9 cellular contexts compared by ENCODE assay signal in the genomic region with DNA sequence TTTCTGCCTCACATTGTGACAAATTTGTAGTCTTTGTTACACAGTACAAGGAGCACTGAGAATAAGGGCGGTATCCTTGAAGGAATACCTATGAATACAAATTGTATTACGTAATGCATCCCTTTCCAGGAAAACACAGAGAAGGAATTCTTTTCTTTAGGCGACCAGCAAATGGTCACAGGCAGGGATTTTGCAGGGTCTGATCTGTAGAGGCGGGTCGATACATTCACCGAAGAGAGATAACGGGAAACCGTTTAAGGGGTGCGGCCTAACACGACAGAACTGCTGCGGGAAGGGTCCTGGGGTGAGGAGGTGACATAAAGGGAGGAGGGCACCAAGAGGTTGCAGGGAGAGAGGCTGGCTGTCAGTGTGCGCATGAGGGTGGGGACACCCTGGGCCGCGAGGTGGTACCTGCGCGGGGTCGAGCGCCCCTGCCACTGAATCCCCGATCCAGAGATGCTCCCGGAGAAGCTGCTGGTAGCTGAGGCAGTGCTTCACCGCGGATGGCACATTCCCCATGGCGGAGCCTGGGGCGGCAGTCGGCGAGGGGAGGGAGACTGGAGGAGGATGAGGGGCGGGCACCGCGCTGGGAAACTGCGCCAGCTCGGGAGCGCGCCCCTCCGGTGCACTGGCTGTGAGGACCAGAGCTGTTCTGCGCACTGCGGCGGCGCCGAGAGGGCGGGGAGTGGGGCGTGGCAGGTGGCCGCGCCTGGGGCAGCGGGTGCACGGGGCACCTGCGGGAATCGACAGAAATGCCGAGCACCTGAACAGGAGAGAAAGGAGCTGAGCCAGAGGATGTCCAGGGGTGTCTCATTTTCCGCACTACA. TPM values are rescaled to one million over a fixed set of nuclear protein-coding genes. Genes with fewer than 3 reads are reported as not detected.
DNase-seq lines count a peak whose midpoint lies in the region; FAIRE-seq and TF ChIP-seq lines count a peak whose summit lies in the region.
"Had no signal": no experiment of that assay in that cellular context is flagged by ENCODE, and none has a peak within 500 bp of the region (broad histone marks: within the 10 kb centered on the region; RNA-seq: fewer than 3 reads in every experiment).

A gene (minus strand): TSS at position 656 of the 827 bp plus-strand sequence. CDS start 137 bp downstream, at position 519.

- peaks cover 0 to 10% (median 7%) of the 10 kb centered on the region in 4 donors for H3K4me1 ChIP-seq in stomach

- TF ChIP-seq CTCF in choroid plexus epithelial cell (conservative IDR thresholded peaks at IDR 0.05; ENCODE audit: low read depth, low read length) = no peak
- TF ChIP-seq CTCF in stomach (IDR thresholded peaks at IDR 0.05) = no peak

- H3K36me3 ChIP-seq in stomach = no peaks in the 10 kb centered on the region

- TF ChIP-seq EP300 in stomach (IDR thresholded peaks at IDR 0.05) = no peak

- H3K9me3 ChIP-seq in stomach = peaks cover 0 to 1% (median 0%) of the 10 kb centered on the region in 4 donors

- H3K27ac ChIP-seq in stomach = peak within 1 kb of the TSS in 1 of 5 donors; percentile 26

- 6 to 15% (median 8%) methylated on average over 40 to 49 of the region's 49 CpGs for WGBS in stomach, 5 donors

- DNase-seq in NCI-H345 (lab: John Stamatoyannopoulos, UW) (peak; percentile 21), NCI-H345 treated with DMSO at 0.1 percent for 48 hours (lab: John Stamatoyannopoulos, UW; ENCODE audit: unreplicated experiment) (no peak), choroid plexus epithelial cell (ENCODE audit: low read depth) (peak; percentile 11), kidney glomerular epithelial cell (lab: John Stamatoyannopoulos, UW) (peak; percentile 31), stomach (no peak), H54 (ENCODE audit: insufficient read length, low spot score) (no peak)
- no peak for DNase-seq in stimulated activated CD4-positive, alpha-beta T cell treated with anti-CD3 and anti-CD28 coated beads, Interleukin-1b, Interleukin-23, amount 100 ng/mL, for 48 hours
- DNase-seq in central memory CD4-positive, alpha-beta T cell = no peak

- TF ChIP-seq POLR2A in stomach (IDR thresholded peaks at IDR 0.05) (no peak), H54 (IDR thresholded peaks at IDR 0.05; ENCODE audit: low read depth, low read length) (no peak)

- peak within 1 kb of the TSS; percentile 66 for H3K4me3 ChIP-seq in choroid plexus epithelial cell (ENCODE audit: low read depth, low read length)
- H3K4me3 ChIP-seq in stomach = peak within 1 kb of the TSS; percentile 37 to 49 (median 44)

- intact Hi-C loops in stomach (cut with DNase I; ENCODE audit: low total_unique reads) = no loop called here

- peaks cover 0 to 11% (median 10%) of the 10 kb centered on the region in 3 donors for H3K27me3 ChIP-seq in stomach

- no peak for FAIRE-seq in H54 (lab: Jason Lieb, UNC)

RNA-seq across cellular contexts. Expression of the gene that starts here (rescaled TPM):
- 1 to 10 TPM in 1 of 5 donors, under 1 TPM in 1, not detected in 3; 0.45 to 3.3 TPM for total RNA-seq in stomach
- polyA plus RNA-seq in stomach = 1 to 10 TPM in 1 of 3 donors, under 1 TPM in 2; 0.10 to 1.4 (median 0.68) TPM
- total RNA-seq: LHCN-M2 had no signal

Comparison
In these comparisons a context has a peak if more than half of its experiments do, and no peak if none do; other contexts are left out.
1. DNase-seq: peak in NCI-H345 (single experiment), choroid plexus epithelial cell (single experiment) and kidney glomerular epithelial cell (single experiment); none in NCI-H345 treated with DMSO at 0.1 percent for 48 hours (single experiment), stomach (single experiment), H54 (single experiment), stimulated activated CD4-positive, alpha-beta T cell treated with anti-CD3 and anti-CD28 coated beads, Interleukin-1b, Interleukin-23, amount 100 ng/mL, for 48 hours (single experiment) and central memory CD4-positive, alpha-beta T cell (single experiment).